Comparison of ENCODE assay signal across 21 cellular contexts in genomic region chr5:98275980-98276379, GRCh38.
"Had no signal": no experiment of that assay in that cellular context is flagged by ENCODE, and none has a peak within 500 bp of the region (broad histone marks: within the 10 kb centered on the region; RNA-seq: fewer than 3 reads in every experiment).

No MANE protein-coding gene starts in this region.

- H3K4me1 Mint-ChIP-seq: activated CD4-positive, alpha-beta T cell treated with anti-CD3 and anti-CD28 coated beads, Interleukin-2, amount 10 ng/mL, durations not matched to agents 24 days and 14 days; immature natural killer cell; naive thymus-derived CD8-positive, alpha-beta T cell; stimulated activated naive B cell treated with anti-CD40 and anti-IgM and Interleukin-4, amounts not matched to agents 10 μg/mL and 1 μg/mL and 100 μg/mL, for 72 hours had no signal

- H3K4me3 Mint-ChIP-seq: activated CD4-positive, alpha-beta T cell treated with anti-CD3 and anti-CD28 coated beads, Interleukin-2, amount 10 ng/mL, durations not matched to agents 24 days and 14 days; activated CD8-positive, alpha-beta T cell treated with anti-CD3 and anti-CD28 coated beads, Interleukin-2, amount 10 ng/mL, durations not matched to agents 7 days and 5 days; activated naive CD4-positive, alpha-beta T cell treated with anti-CD3 and anti-CD28 coated beads for 36 hours; activated T-cell treated with anti-CD3 and anti-CD28 coated beads, Interleukin-2, amount 50 U/mL, for 24 hours; immature natural killer cell; naive thymus-derived CD8-positive, alpha-beta T cell; stimulated activated naive B cell treated with anti-CD40 and anti-IgM and Interleukin-4, amounts not matched to agents 10 μg/mL and 1 μg/mL and 100 μg/mL, for 72 hours had no signal

- DNase-seq: activated CD4-positive, alpha-beta T cell treated with anti-CD3 and anti-CD28 coated beads, Interleukin-2, amount 10 ng/mL, durations not matched to agents 24 days and 14 days; activated CD4-positive, CD25-positive, alpha-beta regulatory T cell; activated CD8-positive, alpha-beta T cell treated with anti-CD3 and anti-CD28 coated beads, Interleukin-2, amount 10 ng/mL, durations not matched to agents 7 days and 5 days; activated naive CD4-positive, alpha-beta T cell treated with anti-CD3 and anti-CD28 coated beads for 36 hours; activated T-cell treated with anti-CD3 and anti-CD28 coated beads, Interleukin-2, amount 50 U/mL, for 24 hours; body of pancreas; caudate nucleus; colonic mucosa; immature natural killer cell; mesendoderm; naive thymus-derived CD8-positive, alpha-beta T cell; ovary; spleen; stimulated activated CD4-positive, alpha-beta T cell treated with anti-CD3 and anti-CD28 coated beads, Interleukin-4, amount 100 ng/mL, for 4 hours; stimulated activated naive B cell treated with anti-CD40 and anti-IgM and Interleukin-4, amounts not matched to agents 10 μg/mL and 1 μg/mL and 100 μg/mL, for 72 hours; T-helper 1 cell; T-helper 9 cell; upper lobe of right lung had no signal

- H3K27ac Mint-ChIP-seq: activated CD4-positive, alpha-beta T cell treated with anti-CD3 and anti-CD28 coated beads, Interleukin-2, amount 10 ng/mL, durations not matched to agents 24 days and 14 days; activated CD8-positive, alpha-beta T cell treated with anti-CD3 and anti-CD28 coated beads, Interleukin-2, amount 10 ng/mL, durations not matched to agents 7 days and 5 days; activated naive CD4-positive, alpha-beta T cell treated with anti-CD3 and anti-CD28 coated beads for 36 hours; activated T-cell treated with anti-CD3 and anti-CD28 coated beads, Interleukin-2, amount 50 U/mL, for 24 hours; immature natural killer cell; naive thymus-derived CD8-positive, alpha-beta T cell; stimulated activated naive B cell treated with anti-CD40 and anti-IgM and Interleukin-4, amounts not matched to agents 10 μg/mL and 1 μg/mL and 100 μg/mL, for 72 hours had no signal

- H3K27me3 Mint-ChIP-seq: activated CD4-positive, alpha-beta T cell treated with anti-CD3 and anti-CD28 coated beads, Interleukin-2, amount 10 ng/mL, durations not matched to agents 24 days and 14 days; activated T-cell treated with anti-CD3 and anti-CD28 coated beads, Interleukin-2, amount 50 U/mL, for 24 hours; naive thymus-derived CD8-positive, alpha-beta T cell; stimulated activated naive B cell treated with anti-CD40 and anti-IgM and Interleukin-4, amounts not matched to agents 10 μg/mL and 1 μg/mL and 100 μg/mL, for 72 hours had no signal

- H3K36me3 Mint-ChIP-seq: immature natural killer cell; naive thymus-derived CD8-positive, alpha-beta T cell; stimulated activated naive B cell treated with anti-CD40 and anti-IgM and Interleukin-4, amounts not matched to agents 10 μg/mL and 1 μg/mL and 100 μg/mL, for 72 hours had no signal

- ATAC-seq: activated CD8-positive, alpha-beta T cell treated with anti-CD3 and anti-CD28 coated beads, Interleukin-2, amount 10 ng/mL, durations not matched to agents 7 days and 5 days; body of pancreas; esophagus mucosa; naive thymus-derived CD8-positive, alpha-beta T cell; sciatic nerve; stimulated activated naive B cell treated with anti-CD40 and anti-IgM and Interleukin-4, amounts not matched to agents 10 μg/mL and 1 μg/mL and 100 μg/mL, for 72 hours; upper lobe of right lung had no signal

- H3K4me3 ChIP-seq: body of pancreas, colonic mucosa, ovary, spleen, thoracic aorta, upper lobe of right lung had no signal

- H3K9me3 Mint-ChIP-seq: activated CD4-positive, alpha-beta T cell treated with anti-CD3 and anti-CD28 coated beads, Interleukin-2, amount 10 ng/mL, durations not matched to agents 24 days and 14 days; activated naive CD4-positive, alpha-beta T cell treated with anti-CD3 and anti-CD28 coated beads for 36 hours; stimulated activated naive B cell treated with anti-CD40 and anti-IgM and Interleukin-4, amounts not matched to agents 10 μg/mL and 1 μg/mL and 100 μg/mL, for 72 hours had no signal
